Comparison of ENCODE assay signal across 8 cellular contexts in genomic region chr14:61188936-61189808, GRCh38.
DNase-seq lines count a peak whose midpoint lies in the region; ATAC-seq and TF ChIP-seq lines count a peak whose summit lies in the region.

No MANE protein-coding gene starts in this region.

- TF ChIP-seq CTCF in ascending aorta (IDR thresholded peaks at IDR 0.05) (peak; percentile 55 to 83 (median 59)), gastrocnemius medialis (IDR thresholded peaks at IDR 0.05 in 4 of 5, conservative IDR thresholded peaks at IDR 0.05 in 1 of 5) (peak in 4 of 5 experiments; percentile 51 to 73 (median 70))

- H3K36me3 ChIP-seq in ascending aorta (no peaks in the 10 kb centered on the region), iPS DF 6.9 (ENCODE audit: control insufficient read depth, insufficient read depth, low read length) (no peaks in the 10 kb centered on the region; the same call in 1 of the 2 replicates), gastrocnemius medialis (no peaks in the 10 kb centered on the region)

- DNase-seq in Right ventricle myocardium inferior (ENCODE audit: missing footprints) (peak; percentile 77), cardiac septum (ENCODE audit: low spot score) (no peak), MV-4-11 (lab: John Stamatoyannopoulos, UW) (peak; percentile 31), ascending aorta (ENCODE audit: low spot score in 2 of 2) (peak in 1 of 2 donors; percentile 79), iPS DF 6.9 (ENCODE audit: low read depth, low spot score) (no peak), gastrocnemius medialis (peak; percentile 64 to 78), NCI-H1092 treated with DMSO at 0.1 percent for 48 hours (lab: John Stamatoyannopoulos, UW) (no peak)

- peak in 1 of 2 donors; percentile 8 for TF ChIP-seq POLR2A in gastrocnemius medialis (IDR thresholded peaks at IDR 0.05)

- intact Hi-C loops in Right ventricle myocardium inferior (cut with DNase I) = no loop called here
- intact Hi-C loops in cardiac septum (cut with DNase I) = no loop called here
- intact Hi-C loops in ascending aorta (cut with DNase I) = loop anchor here (5.0 kb wide), 2 partner anchors 162 to 207 kb away; partner anchors contain the start of genes SLC38A6 and TRMT5
- intact Hi-C loops in gastrocnemius medialis (cut with DNase I; ENCODE audit: low total_unique reads) = loop anchor here (5.0 to 10.0 kb wide), 5 partner anchors 82 to 562 kb away; partner anchors contain the start of genes SLC38A6 and TRMT5

- H3K4me1 ChIP-seq in ascending aorta (peaks cover 8 to 16% of the 10 kb centered on the region in 2 donors), iPS DF 6.9 (ENCODE audit: control insufficient read depth, insufficient read depth, low read length) (no peaks in the 10 kb centered on the region), gastrocnemius medialis (peaks cover 39 to 55% of the 10 kb centered on the region in 2 donors)

- peak overlapping the region; percentile 63 to 65 for H3K27ac ChIP-seq in ascending aorta
- H3K27ac ChIP-seq in iPS DF 6.9 (ENCODE audit: low read length) = no peak overlapping the region
- H3K27ac ChIP-seq in gastrocnemius medialis = peak overlapping the region; percentile 79 to 94 (median 91)

- in situ Hi-C loops in gastrocnemius medialis (cut with MboI; ENCODE audit: low sequenced_read_pairs in 4 of 4) = loop anchor here in 1 of 4 donors (25.0 kb wide), 1 partner anchor 152 kb away; no protein-coding TSS in a partner anchor

- H3K9me3 ChIP-seq in ascending aorta = no peaks in the 10 kb centered on the region
- no peaks in the 10 kb centered on the region for H3K9me3 ChIP-seq in iPS DF 6.9 (ENCODE audit: control insufficient read depth, insufficient read depth, low read length)
- H3K9me3 ChIP-seq in gastrocnemius medialis = no peaks in the 10 kb centered on the region

- WGBS in iPS DF 6.9 (ENCODE audit: insufficient coverage, insufficient read length) = no CpG with 5 or more reads among the region's 30 CpGs

- peak overlapping the region; percentile 46 to 54 for H3K4me3 ChIP-seq in ascending aorta
- peak overlapping the region; percentile 26; the same call in 1 of the 2 replicates for H3K4me3 ChIP-seq in iPS DF 6.9 (ENCODE audit: low read length)
- H3K4me3 ChIP-seq in gastrocnemius medialis = peak overlapping the region; percentile 47 to 64 (median 58)

- H3K27me3 ChIP-seq in ascending aorta = no peaks in the 10 kb centered on the region
- no peaks in the 10 kb centered on the region for H3K27me3 ChIP-seq in iPS DF 6.9 (ENCODE audit: control insufficient read depth, insufficient read depth, low read length)
- no peaks in the 10 kb centered on the region for H3K27me3 ChIP-seq in gastrocnemius medialis

- ATAC-seq in Right ventricle myocardium inferior = peak; percentile 88
- peak; percentile 67 to 75 for ATAC-seq in gastrocnemius medialis
- ATAC-seq in activated CD4-positive, CD25-positive, alpha-beta regulatory T cell treated with anti-CD3 and anti-CD28 coated beads, Interleukin-2, amount 50 U/mL, for 24 hours = no peak

Comparison
In these comparisons a context has a peak if more than half of its experiments do, and no peak if none do; other contexts are left out.
1. DNase-seq: peak in Right ventricle myocardium inferior (single experiment), MV-4-11 (single experiment) and gastrocnemius medialis (2 of 2); none in cardiac septum (single experiment), iPS DF 6.9 (single experiment) and NCI-H1092 treated with DMSO at 0.1 percent for 48 hours (single experiment).
2. ATAC-seq: peak in Right ventricle myocardium inferior (single experiment) and gastrocnemius medialis (2 of 2); none in activated CD4-positive, CD25-positive, alpha-beta regulatory T cell treated with anti-CD3 and anti-CD28 coated beads, Interleukin-2, amount 50 U/mL, for 24 hours (0 of 2).
3. intact Hi-C loops: an anchor here in ascending aorta (5.0 kb wide) and gastrocnemius medialis (5.0 to 10.0 kb wide); none called in Right ventricle myocardium inferior and cardiac septum.
4. Peak in every context shown above with its lines, with median percentiles within 50 percentile points of each other: H3K4me3 ChIP-seq.